ENCODE assay signal across 23 cellular contexts in the genomic region with DNA sequence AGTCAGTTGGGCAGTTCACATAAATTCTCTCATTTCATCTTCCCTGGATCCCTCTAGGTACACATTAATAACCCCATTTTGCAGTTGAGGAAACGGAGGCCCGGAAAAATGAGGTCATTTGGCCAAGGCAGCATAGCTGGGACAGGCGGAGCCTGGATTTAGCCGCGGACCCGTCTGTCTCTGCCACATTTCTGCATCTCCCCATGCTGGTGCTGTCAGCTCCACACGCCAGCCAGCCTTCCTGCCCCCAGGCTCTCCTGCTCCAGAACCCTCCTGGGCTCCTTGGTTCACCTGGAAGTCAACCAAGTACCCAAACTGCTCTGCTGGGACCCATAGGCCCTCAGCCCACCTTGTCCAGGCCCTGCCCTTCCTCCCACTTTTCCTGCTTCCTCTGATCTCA. TPM values are rescaled to one million over a fixed set of nuclear protein-coding genes. Genes with fewer than 3 reads are reported as not detected.
"Had no signal": no experiment of that assay in that cellular context is flagged by ENCODE, and none has a peak within 500 bp of the region (broad histone marks: within the 10 kb centered on the region; RNA-seq: fewer than 3 reads in every experiment).

No MANE protein-coding gene starts in this region.

- H3K9me3 Mint-ChIP-seq: activated CD4-positive, alpha-beta memory T cell treated with anti-CD3 and anti-CD28 coated beads, Interleukin-2, amount 10 ng/mL, durations not matched to agents 7 days and 5 days; activated T-cell treated with anti-CD3 and anti-CD28 coated beads, Interleukin-2, amount 50 U/mL, for 4 hours; central memory CD8-positive, alpha-beta T cell; naive thymus-derived CD8-positive, alpha-beta T cell; stimulated activated naive CD8-positive, alpha-beta T cell treated with anti-CD3 and anti-CD28 coated beads, Interleukin-15, Interleukin-2, amounts not matched to agents 100 ng/mL and 50 ng/mL, for 24 hours had no signal

- H3K27ac ChIP-seq: body of pancreas, esophagus squamous epithelium, left lung, prostate gland, suprapubic skin had no signal

- DNase-seq: activated CD4-positive, alpha-beta memory T cell treated with anti-CD3 and anti-CD28 coated beads, Interleukin-2, amount 10 ng/mL, durations not matched to agents 7 days and 5 days; activated CD4-positive, alpha-beta T cell treated with anti-CD3 and anti-CD28 coated beads for 4 hours; activated effector memory CD4-positive, alpha-beta T cell treated with Interleukin-2 at 50 U/mL for 16 hours; activated T-cell treated with anti-CD3 and anti-CD28 coated beads, Interleukin-2, amount 50 U/mL, for 4 hours; amniotic stem cell; body of pancreas; cortex of kidney; effector CD8-positive, alpha-beta T cell; esophagus squamous epithelium; hippocampal formation; kidney; left lung; naive thymus-derived CD8-positive, alpha-beta T cell; occipital lobe had no signal

- H3K4me3 Mint-ChIP-seq: activated CD4-positive, alpha-beta memory T cell treated with anti-CD3 and anti-CD28 coated beads, Interleukin-2, amount 10 ng/mL, durations not matched to agents 7 days and 5 days; activated naive CD8-positive, alpha-beta T cell; activated T-cell treated with anti-CD3 and anti-CD28 coated beads, Interleukin-2, amount 50 U/mL, for 4 hours; central memory CD8-positive, alpha-beta T cell; stimulated activated naive CD8-positive, alpha-beta T cell treated with anti-CD3 and anti-CD28 coated beads, Interleukin-15, Interleukin-2, amounts not matched to agents 100 ng/mL and 50 ng/mL, for 24 hours had no signal

- ATAC-seq: activated T-cell treated with anti-CD3 and anti-CD28 coated beads, Interleukin-2, amount 50 U/mL, for 4 hours; body of pancreas; left lung; naive thymus-derived CD8-positive, alpha-beta T cell; sciatic nerve had no signal

- H3K36me3 Mint-ChIP-seq: activated naive CD8-positive, alpha-beta T cell; naive thymus-derived CD8-positive, alpha-beta T cell had no signal

- H3K27me3 ChIP-seq: body of pancreas, suprapubic skin had no signal

- H3K36me3 ChIP-seq: esophagus squamous epithelium, left lung, prostate gland, suprapubic skin had no signal

- H3K9me3 ChIP-seq: body of pancreas, esophagus squamous epithelium, left lung, prostate gland, suprapubic skin had no signal

- H3K4me3 ChIP-seq: body of pancreas, esophagus squamous epithelium, left lung, prostate gland, suprapubic skin had no signal

- H3K27ac Mint-ChIP-seq: activated CD4-positive, alpha-beta memory T cell treated with anti-CD3 and anti-CD28 coated beads, Interleukin-2, amount 10 ng/mL, durations not matched to agents 7 days and 5 days; activated naive CD8-positive, alpha-beta T cell; stimulated activated naive CD8-positive, alpha-beta T cell treated with anti-CD3 and anti-CD28 coated beads, Interleukin-15, Interleukin-2, amounts not matched to agents 100 ng/mL and 50 ng/mL, for 24 hours had no signal

RNA-seq across cellular contexts. Expression of a gene that starts 7.6 kb away (rescaled TPM):
- total RNA-seq: fibroblast of villous mesenchyme; glomerular endothelial cell; T-helper 1 cell treated with Interleukin-12 subunit alpha and Interleukin-12 subunit beta and Interleukin-4 antibody, amounts not matched to agents 30 ng/mL and 1 ng/mL, for 36 hours had no signal
- polyA plus RNA-seq: naive thymus-derived CD8-positive, alpha-beta T cell had no signal
